In genomic region chr1:85976806-85977205, GRCh38 we compare ENCODE assay signal across 1 cellular context.
TF ChIP-seq lines count a peak whose summit lies in the region.

No MANE protein-coding gene starts in this region.

TF ChIP-seq in IMR-90, 13 proteins besides CTCF, POLR2A, EP300 and RAD21 (continued from another document):
- TF ChIP-seq, protein P1, sequence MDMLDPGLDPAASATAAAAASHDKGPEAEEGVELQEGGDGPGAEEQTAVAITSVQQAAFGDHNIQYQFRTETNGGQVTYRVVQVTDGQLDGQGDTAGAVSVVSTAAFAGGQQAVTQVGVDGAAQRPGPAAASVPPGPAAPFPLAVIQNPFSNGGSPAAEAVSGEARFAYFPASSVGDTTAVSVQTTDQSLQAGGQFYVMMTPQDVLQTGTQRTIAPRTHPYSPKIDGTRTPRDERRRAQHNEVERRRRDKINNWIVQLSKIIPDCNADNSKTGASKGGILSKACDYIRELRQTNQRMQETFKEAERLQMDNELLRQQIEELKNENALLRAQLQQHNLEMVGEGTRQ (IDR thresholded peaks at IDR 0.05; ENCODE audit: low read depth, low read length), result no peak
- TF ChIP-seq MAZ (IDR thresholded peaks at IDR 0.05; ENCODE audit: borderline replicate concordance, low read depth, low read length), result no peak
- TF ChIP-seq BHLHE40 (IDR thresholded peaks at IDR 0.05; ENCODE audit: low read depth, low read length), result no peak
- TF ChIP-seq MAFK (IDR thresholded peaks at IDR 0.05; ENCODE audit: low read depth, low read length), result no peak
- TF ChIP-seq RCOR1 (IDR thresholded peaks at IDR 0.05; ENCODE audit: insufficient replicate concordance, low read length), result no peak
